ENCODE assay signal across 1 cellular context in the genomic region with DNA sequence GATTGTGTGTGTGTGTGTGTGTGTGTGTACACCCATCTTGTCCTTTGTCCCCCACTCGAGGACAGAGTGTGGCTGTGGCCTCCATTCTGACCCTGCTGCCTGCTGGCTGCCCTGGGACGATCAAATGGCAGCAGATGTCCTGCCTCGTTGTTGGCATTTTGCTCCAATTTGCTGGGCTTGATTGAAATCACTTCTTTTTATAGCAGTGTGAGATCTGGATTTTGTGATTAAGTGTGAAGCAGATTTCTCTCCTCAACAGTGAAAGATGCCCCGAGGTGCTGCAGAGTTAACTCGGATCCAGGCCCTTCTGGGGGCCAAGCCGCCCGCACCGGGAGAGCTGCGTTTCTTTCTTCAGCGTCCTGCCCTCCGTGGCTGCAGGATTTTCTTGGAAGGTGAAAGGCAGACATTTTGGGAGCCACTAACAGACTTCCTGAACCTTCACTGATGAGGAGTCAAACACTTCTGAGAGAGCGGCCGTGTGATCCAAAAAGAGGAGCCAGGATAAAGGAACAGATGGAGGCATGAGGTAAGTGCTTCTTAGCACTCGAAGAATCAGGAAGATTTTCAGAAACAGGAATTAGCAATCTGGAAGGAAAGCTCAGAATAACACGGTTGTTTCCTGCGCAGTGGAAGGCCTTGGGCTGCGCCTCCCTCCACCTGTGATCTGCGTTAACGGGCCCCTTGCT.
TF ChIP-seq lines count a peak whose summit lies in the region.

No MANE protein-coding gene starts in this region.

TF ChIP-seq in GM23338, 12 proteins besides CTCF, POLR2A, EP300 and RAD21 (continued from another document):
- TF ChIP-seq ZNF462 (CRISPR knock-in tag; IDR thresholded peaks at IDR 0.05) (no peak), STAT1 (IDR thresholded peaks at IDR 0.05; ENCODE audit: unreplicated experiment) (no peak), NANOG (IDR thresholded peaks at IDR 0.05; ENCODE audit: borderline replicate concordance) (no peak), ZNF114 (CRISPR knock-in tag; IDR thresholded peaks at IDR 0.05) (no peak)
